In the genomic region with DNA sequence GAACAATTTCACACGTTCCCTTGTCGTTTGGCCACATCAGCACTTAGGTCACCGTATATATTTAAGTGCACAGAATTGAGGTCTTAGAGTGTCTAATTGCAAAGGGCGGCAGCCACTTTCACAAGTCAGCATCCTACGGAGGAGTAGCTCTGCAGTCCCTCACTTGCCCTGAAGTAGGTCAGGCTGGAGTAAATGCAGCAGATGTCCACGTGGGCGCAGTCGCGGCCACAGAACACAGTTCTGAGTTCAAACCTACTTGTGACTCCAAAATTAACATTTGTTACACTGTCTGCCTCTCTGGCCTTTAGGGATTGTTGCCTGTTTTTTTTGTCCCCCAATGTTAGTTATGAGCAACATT, we compare ENCODE assay signal across 9 cellular contexts.
A peak's percentile ranks its signal among the peaks of the same experiment; 100 is the strongest.
DNase-seq lines count a peak whose midpoint lies in the region; ATAC-seq and TF ChIP-seq lines count a peak whose summit lies in the region.
"Had no signal": no experiment of that assay in that cellular context is flagged by ENCODE, and none has a peak within 500 bp of the region (broad histone marks: within the 10 kb centered on the region; RNA-seq: fewer than 3 reads in every experiment).

No MANE protein-coding gene starts in this region.

- peak; percentile 60 for TF ChIP-seq CTCF in BJ (IDR thresholded peaks at IDR 0.05; ENCODE audit: insufficient read depth, low read depth, low read length)
- TF ChIP-seq CTCF in HFF-Myc (IDR thresholded peaks at IDR 0.05; ENCODE audit: low read depth, low read length, missing control alignments): peak; percentile 61
- peak; percentile 64 for TF ChIP-seq CTCF in VCaP (conservative IDR thresholded peaks at IDR 0.05)
- TF ChIP-seq CTCF in kidney epithelial cell (IDR thresholded peaks at IDR 0.05; ENCODE audit: insufficient read depth, low read length, poor library complexity, severe bottlenecking): peak; percentile 60

- H3K36me3 ChIP-seq in BJ (ENCODE audit: control insufficient read depth, insufficient read depth, low read length) (no peaks in the 10 kb centered on the region), kidney epithelial cell (ENCODE audit: control insufficient read depth, insufficient read depth, low read length) (no peaks in the 10 kb centered on the region)

- POLR2A ChIA-PET in BJ (lab: Charles Lee): no interaction called here

- ATAC-seq in GM18907 (IDR thresholded peaks at IDR 0.05; ENCODE audit: unreplicated experiment): no peak

- DNase-seq in BJ (ENCODE audit: low read depth): no peak
- peak; percentile 29 for DNase-seq in HFF-Myc (ENCODE audit: extremely low read depth, low read depth)
- peak; percentile 4 for DNase-seq in kidney epithelial cell (ENCODE audit: low read depth)
- DNase-seq in stimulated activated CD8-positive, alpha-beta memory T cell treated with anti-CD3 and anti-CD28 coated beads, Interleukin-4, amount 100 ng/mL, for 48 hours: no peak
- DNase-seq in activated CD4-positive, alpha-beta T cell treated with anti-CD3 and anti-CD28 coated beads for 4 hours: no peak
- DNase-seq in effector CD8-positive, alpha-beta T cell (lab: John Stamatoyannopoulos, UW): no peak
- DNase-seq: stimulated activated naive CD4-positive, alpha-beta T cell treated with Interleukin-2 at 50 U/mL for 16 hours had no signal

- H3K27me3 ChIP-seq in BJ (ENCODE audit: control insufficient read depth, insufficient read depth, low read length): peaks cover 1% of the 10 kb centered on the region; the same call in 1 of the 2 replicates
- H3K27me3 ChIP-seq in kidney epithelial cell (ENCODE audit: control insufficient read depth, insufficient read depth, low read length): no peaks in the 10 kb centered on the region

- CTCF ChIA-PET in BJ (lab: Yijun Ruan, JAX): interaction anchor here (0.5 to 10.5 kb wide), 23 partner anchors 12 to 895 kb away, joined by 3 to 105 read pairs (median 4); no protein-coding TSS in a partner anchor

- no peak overlapping the region for H3K27ac ChIP-seq in VCaP

- H3K4me3 ChIP-seq in BJ (ENCODE audit: low read depth, low read length): no peak overlapping the region
- H3K4me3 ChIP-seq in HFF-Myc (replicated peaks; ENCODE audit: low read depth, low read length): no peak overlapping the region
- no peak overlapping the region for H3K4me3 ChIP-seq in kidney epithelial cell (ENCODE audit: low read depth, low read length)

Comparison
In these comparisons a context has a peak if more than half of its experiments do, and no peak if none do; other contexts are left out.
1. DNase-seq: peak in HFF-Myc (single experiment) and kidney epithelial cell (single experiment); none in BJ (single experiment), stimulated activated CD8-positive, alpha-beta memory T cell treated with anti-CD3 and anti-CD28 coated beads, Interleukin-4, amount 100 ng/mL, for 48 hours (single experiment), activated CD4-positive, alpha-beta T cell treated with anti-CD3 and anti-CD28 coated beads for 4 hours (0 of 2) and effector CD8-positive, alpha-beta T cell (single experiment).
2. Peak in every context shown above with its lines, with median percentiles within 50 percentile points of each other: CTCF ChIP-seq.